Comparison of ENCODE assay signal across 8 cellular contexts in genomic region chr3:183252973-183253363, GRCh38. TPM values are rescaled to one million over a fixed set of nuclear protein-coding genes. Genes with fewer than 3 reads are reported as not detected.
DNase-seq lines count a peak whose midpoint lies in the region; ATAC-seq and TF ChIP-seq lines count a peak whose summit lies in the region.

TSS of gene B3GNT5 (plus strand) at chr3:183253253. CDS start at chr3:183269799, 16,546 bp downstream.

- H3K4me3 Mint-ChIP-seq in CD14-positive monocyte = peak within 1 kb of the TSS; percentile 88 to 92
- peak within 1 kb of the TSS; percentile 73 to 86 (median 78) for H3K4me3 Mint-ChIP-seq in naive thymus-derived CD4-positive, alpha-beta T cell

- no peaks in the 10 kb centered on the region for H3K4me1 ChIP-seq in MM.1S (ENCODE audit: low read length)
- peaks cover 3 to 5% of the 10 kb centered on the region in 2 donors for H3K4me1 ChIP-seq in esophagus (ENCODE audit: control insufficient read depth in 2 of 2, insufficient read depth in 2 of 2, low read length in 1 of 2)
- H3K4me1 ChIP-seq in naive thymus-derived CD4-positive, alpha-beta T cell (ENCODE audit: control insufficient read depth in 2 of 2, insufficient read depth in 2 of 2, low read length in 2 of 2) = peaks cover 0 to 3% of the 10 kb centered on the region in 2 donors
- peaks cover 0 to 14% (median 3%) of the 10 kb centered on the region in 4 donors for H3K4me1 ChIP-seq in tibial artery

- H3K4me2 ChIP-seq in MM.1S (ENCODE audit: low read depth, low read length) = peak within 1 kb of the TSS; percentile 79

- H3K27ac Mint-ChIP-seq in CD14-positive monocyte = peak within 1 kb of the TSS; percentile 86 to 97 (median 95)
- H3K27ac Mint-ChIP-seq in naive thymus-derived CD4-positive, alpha-beta T cell = peak within 1 kb of the TSS in 2 of 9 donors; percentile 9 to 46

- H2AFZ ChIP-seq in MM.1S (ENCODE audit: low read length) = peak within 1 kb of the TSS; percentile 16; the same call in 1 of the 2 replicates

- H3K36me3 ChIP-seq in MM.1S (replicated peaks; ENCODE audit: insufficient read depth, low read length) (no peaks in the 10 kb centered on the region), esophagus (ENCODE audit: control insufficient read depth in 2 of 2, insufficient read depth in 2 of 2, low read length in 1 of 2) (no peaks in the 10 kb centered on the region), tibial artery (no peaks in the 10 kb centered on the region)
- H3K36me3 ChIP-seq in naive thymus-derived CD4-positive, alpha-beta T cell (ENCODE audit: control insufficient read depth in 2 of 3, insufficient read depth in 3 of 3, low read length in 3 of 3) = no peaks in the 10 kb centered on the region

- no peaks in the 10 kb centered on the region for H3K79me2 ChIP-seq in MM.1S (ENCODE audit: low read length)

- peaks cover 0 to 2% (median 0%) of the 10 kb centered on the region in 7 donors for H3K9me3 Mint-ChIP-seq in CD14-positive monocyte
- H3K9me3 Mint-ChIP-seq in naive thymus-derived CD4-positive, alpha-beta T cell = peaks cover 0 to 5% (median 0%) of the 10 kb centered on the region in 11 donors

- no peaks in the 10 kb centered on the region for H3K9me2 ChIP-seq in MM.1S (replicated peaks; ENCODE audit: insufficient read depth, low read length)

- ATAC-seq in naive thymus-derived CD4-positive, alpha-beta T cell = peak; percentile 30
- ATAC-seq in GM21717 (IDR thresholded peaks at IDR 0.05; ENCODE audit: unreplicated experiment) = no peak

- TF ChIP-seq CTCF in CD14-positive monocyte (IDR thresholded peaks at IDR 0.05) = no peak
- TF ChIP-seq CTCF in MM.1S (IDR thresholded peaks at IDR 0.05; ENCODE audit: low read length) = no peak
- TF ChIP-seq CTCF in tibial artery (IDR thresholded peaks at IDR 0.05) = no peak

- DNase-seq in CD14-positive monocyte (ENCODE audit: low spot score) (peak; percentile 56), MM.1S (no peak), tibial artery (no peak)
- peak; percentile 39 to 51 for DNase-seq in activated CD4-positive, alpha-beta T cell treated with anti-CD3 and anti-CD28 coated beads, Interleukin-2, amount 50 U/mL, for 4 hours
- DNase-seq in naive thymus-derived CD4-positive, alpha-beta T cell = peak in 6 of 9 donors; percentile 2 to 60 (median 20)
- no peak for DNase-seq in effector CD4-positive, alpha-beta T cell

- H3K4me1 Mint-ChIP-seq in CD14-positive monocyte = peaks cover 39% of the 10 kb centered on the region
- H3K4me1 Mint-ChIP-seq in naive thymus-derived CD4-positive, alpha-beta T cell = peaks cover 0 to 14% (median 11%) of the 10 kb centered on the region in 7 donors

- no peaks in the 10 kb centered on the region for H3F3A ChIP-seq in MM.1S (ENCODE audit: insufficient read depth, low read length)

- H3K4me3 ChIP-seq in MM.1S (ENCODE audit: low read length) (peak within 1 kb of the TSS; percentile 40), esophagus (ENCODE audit: low read depth in 1 of 2, low read length in 2 of 2) (peak within 1 kb of the TSS; percentile 87 to 100), tibial artery (peak within 1 kb of the TSS; percentile 51 to 70)
- H3K4me3 ChIP-seq in naive thymus-derived CD4-positive, alpha-beta T cell (ENCODE audit: low read length) = peak within 1 kb of the TSS; percentile 73

- intact Hi-C loops in CD14-positive monocyte (cut with micrococcal nuclease) (loop anchor here (5.0 to 10.0 kb wide), 5 partner anchors 34 to 132 kb away; no protein-coding TSS in a partner anchor), tibial artery (cut with DNase I; ENCODE audit: low total_unique reads) (loop anchor here (10.0 kb wide), 1 partner anchor 128 kb away; no protein-coding TSS in a partner anchor)
- intact Hi-C loops in naive thymus-derived CD4-positive, alpha-beta T cell (cut with micrococcal nuclease) = loop anchor here (1.0 to 5.0 kb wide), 4 partner anchors 32 to 130 kb away; no protein-coding TSS in a partner anchor

- H3K9ac ChIP-seq in MM.1S (ENCODE audit: low read length) = no peak within 1 kb of the TSS

- H3K27ac ChIP-seq in MM.1S (ENCODE audit: low read length) (no peak within 1 kb of the TSS), esophagus (ENCODE audit: low read depth in 2 of 2, low read length in 1 of 2) (peak within 1 kb of the TSS; percentile 94 to 95), tibial artery (peak within 1 kb of the TSS; percentile 48 to 65)
- H3K27ac ChIP-seq in naive thymus-derived CD4-positive, alpha-beta T cell (ENCODE audit: low read depth, low read length) = no peak within 1 kb of the TSS

- H3K9me3 ChIP-seq in MM.1S (replicated peaks; ENCODE audit: insufficient read depth, low read length) = no peaks in the 10 kb centered on the region
- no peaks in the 10 kb centered on the region for H3K9me3 ChIP-seq in esophagus (ENCODE audit: control insufficient read depth in 2 of 2, insufficient read depth in 1 of 2, low read depth in 1 of 2, low read length in 1 of 2)
- H3K9me3 ChIP-seq in naive thymus-derived CD4-positive, alpha-beta T cell (ENCODE audit: control insufficient read depth in 2 of 3, low read length in 3 of 3) = no peaks in the 10 kb centered on the region
- no peaks in the 10 kb centered on the region for H3K9me3 ChIP-seq in tibial artery

- H3K27me3 ChIP-seq in MM.1S (replicated peaks; ENCODE audit: insufficient read depth, low read length) (no peaks in the 10 kb centered on the region), esophagus (ENCODE audit: control insufficient read depth in 1 of 2, insufficient read depth in 2 of 2, low read length in 2 of 2) (no peaks in the 10 kb centered on the region), tibial artery (peaks cover 0 to 21% of the 10 kb centered on the region in 2 donors)
- peaks cover 0 to 5% of the 10 kb centered on the region in 2 donors for H3K27me3 ChIP-seq in naive thymus-derived CD4-positive, alpha-beta T cell (ENCODE audit: control insufficient read depth in 2 of 2, insufficient read depth in 2 of 2, low read length in 2 of 2)

- POLR2A ChIA-PET in naive thymus-derived CD4-positive, alpha-beta T cell (lab: Charles Lee) = no interaction called here

- 1% methylated on average over 27 to 35 of the region's 35 CpGs for WGBS in esophagus, 2 donors

- H3K36me3 Mint-ChIP-seq in CD14-positive monocyte = peaks cover 5 to 14% of the 10 kb centered on the region in 2 donors
- peaks cover 0 to 4% (median 0%) of the 10 kb centered on the region in 5 donors for H3K36me3 Mint-ChIP-seq in naive thymus-derived CD4-positive, alpha-beta T cell

- peaks cover 2 to 3% (median 3%) of the 10 kb centered on the region in 3 donors for H3K27me3 Mint-ChIP-seq in CD14-positive monocyte (ENCODE audit: low read depth in 3 of 3)
- H3K27me3 Mint-ChIP-seq in naive thymus-derived CD4-positive, alpha-beta T cell = peaks cover 18 to 51% (median 41%) of the 10 kb centered on the region in 5 donors

- no peaks in the 10 kb centered on the region for H4K20me1 ChIP-seq in MM.1S (ENCODE audit: insufficient read depth, low read length)

- CTCF ChIA-PET in naive thymus-derived CD4-positive, alpha-beta T cell (lab: Charles Lee) = interaction anchor here (0.7 kb wide), 1 partner anchor 25 kb away, joined by 3 read pairs; no protein-coding TSS in a partner anchor

RNA-seq across cellular contexts. Expression of gene B3GNT5, which starts in this region (rescaled TPM):
- polyA plus RNA-seq in CD14-positive monocyte = 10 to 100 TPM; 14.1 to 17.7 TPM
- polyA plus RNA-seq in esophagus = 10 to 100 TPM; 19.8 to 21.6 TPM
- total RNA-seq in naive thymus-derived CD4-positive, alpha-beta T cell = 10 to 100 TPM in 1 of 5 experiments, 1 to 10 TPM in 2, under 1 TPM in 2; 0.22 to 13.1 (median 1.5) TPM
- not detected for polyA plus RNA-seq in naive thymus-derived CD4-positive, alpha-beta T cell

Comparison
In these comparisons a context has a peak if more than half of its experiments do, and no peak if none do; other contexts are left out.
1. RNA of gene B3GNT5 (polyA plus RNA-seq): 19.8 to 21.6 TPM in esophagus and 14.1 to 17.7 TPM in CD14-positive monocyte; not detected in naive thymus-derived CD4-positive, alpha-beta T cell; every median in the first group is over 10 times any median in the second.
2. DNase-seq: peak in CD14-positive monocyte (single experiment), activated CD4-positive, alpha-beta T cell treated with anti-CD3 and anti-CD28 coated beads, Interleukin-2, amount 50 U/mL, for 4 hours (2 of 2) and naive thymus-derived CD4-positive, alpha-beta T cell (6 of 9); none in MM.1S (single experiment), tibial artery (0 of 2) and effector CD4-positive, alpha-beta T cell (single experiment).
3. H3K27ac ChIP-seq: peak in esophagus (2 of 2) and tibial artery (2 of 2); none in MM.1S (single experiment) and naive thymus-derived CD4-positive, alpha-beta T cell (single experiment).
4. H3K4me3 ChIP-seq: peak in every context shown above with its lines; median percentile 94 in esophagus; 73 in naive thymus-derived CD4-positive, alpha-beta T cell; 60 in tibial artery; 40 in MM.1S.